Comparison of ENCODE assay signal across 8 cellular contexts in genomic region chr5:181192337-181193046, GRCh38. TPM values are rescaled to one million over a fixed set of nuclear protein-coding genes. Genes with fewer than 3 reads are reported as not detected.
DNase-seq lines count a peak whose midpoint lies in the region; ATAC-seq and TF ChIP-seq lines count a peak whose summit lies in the region.

No MANE protein-coding gene starts in this region.

- no peak for DNase-seq in T-helper 2 cell treated with Interferon-gamma antibody and Interleukin-4, amounts not matched to agents 5 μg/mL and 100 μg/mL, for 36 hours (ENCODE audit: low spot score)
- DNase-seq in T-helper 2 cell, result no peak
- DNase-seq in adipocyte (ENCODE audit: low read depth), result peak; percentile 37
- no peak for DNase-seq in suprapubic skin (ENCODE audit: low spot score in 2 of 2)
- DNase-seq in Kasumi-1 (lab: John Stamatoyannopoulos, UW), result no peak

- H3K27ac Mint-ChIP-seq in T-helper 2 cell treated with Interferon-gamma antibody and Interleukin-4, amounts not matched to agents 5 μg/mL and 100 μg/mL, for 36 hours, result peak overlapping the region; percentile 94

- peaks cover 32% of the 10 kb centered on the region for H3K4me1 Mint-ChIP-seq in T-helper 2 cell treated with Interferon-gamma antibody and Interleukin-4, amounts not matched to agents 5 μg/mL and 100 μg/mL, for 36 hours (ENCODE audit: low read depth)

- H3K4me3 Mint-ChIP-seq in T-helper 2 cell treated with Interferon-gamma antibody and Interleukin-4, amounts not matched to agents 5 μg/mL and 100 μg/mL, for 36 hours, result peak overlapping the region; percentile 96

- no peaks in the 10 kb centered on the region for H3K27me3 ChIP-seq in adipocyte (replicated peaks; ENCODE audit: control insufficient read depth, insufficient read depth, low read length)
- no peaks in the 10 kb centered on the region for H3K27me3 ChIP-seq in layer of hippocampus (ENCODE audit: control insufficient read depth, insufficient read depth, low read length)
- H3K27me3 ChIP-seq in suprapubic skin, result no peaks in the 10 kb centered on the region

- H3K36me3 ChIP-seq in adipocyte (ENCODE audit: control insufficient read depth, insufficient read depth, low read length, severe bottlenecking) (no peaks in the 10 kb centered on the region), suprapubic skin (peaks cover 5% of the 10 kb centered on the region)

- H3K4me3 ChIP-seq in adipocyte (ENCODE audit: low read length) (peak overlapping the region; percentile 98), suprapubic skin (peak overlapping the region; percentile 77)

- no peak for TF ChIP-seq POLR2A in suprapubic skin (IDR thresholded peaks at IDR 0.05)

- WGBS in suprapubic skin, result 51% methylated on average over 12 of the region's 12 CpGs

- H3K9me3 ChIP-seq in adipocyte (ENCODE audit: control insufficient read depth, low read length) (no peaks in the 10 kb centered on the region), suprapubic skin (no peaks in the 10 kb centered on the region)

- peak overlapping the region; percentile 91 for H3K9ac ChIP-seq in adipocyte (ENCODE audit: low read length)

- no peaks in the 10 kb centered on the region for H3K9me3 Mint-ChIP-seq in T-helper 2 cell treated with Interferon-gamma antibody and Interleukin-4, amounts not matched to agents 5 μg/mL and 100 μg/mL, for 36 hours

- H3K27ac ChIP-seq in layer of hippocampus (ENCODE audit: low read depth, low read length), result peak overlapping the region; percentile 96
- H3K27ac ChIP-seq in suprapubic skin, result peak overlapping the region; percentile 95

- TF ChIP-seq EP300 in suprapubic skin (IDR thresholded peaks at IDR 0.05), result no peak

- H3K36me3 Mint-ChIP-seq in T-helper 2 cell treated with Interferon-gamma antibody and Interleukin-4, amounts not matched to agents 5 μg/mL and 100 μg/mL, for 36 hours (ENCODE audit: low read depth), result peaks cover 8% of the 10 kb centered on the region

- H3K27me3 Mint-ChIP-seq in T-helper 2 cell treated with Interferon-gamma antibody and Interleukin-4, amounts not matched to agents 5 μg/mL and 100 μg/mL, for 36 hours (ENCODE audit: low read depth), result peaks cover 12% of the 10 kb centered on the region

- TF ChIP-seq CTCF in suprapubic skin (IDR thresholded peaks at IDR 0.05), result no peak

- H3K4me1 ChIP-seq in adipocyte (ENCODE audit: control insufficient read depth, insufficient read depth, low read length), result peaks cover 18% of the 10 kb centered on the region
- peaks cover 29% of the 10 kb centered on the region for H3K4me1 ChIP-seq in suprapubic skin

- ATAC-seq in HG03354 (IDR thresholded peaks at IDR 0.05; ENCODE audit: poor library complexity, severe bottlenecking, unreplicated experiment), result no peak
- no peak for ATAC-seq in GM21367 (IDR thresholded peaks at IDR 0.05; ENCODE audit: unreplicated experiment)

RNA-seq across cellular contexts. Expression of gene TRIM7, which starts 12.5 kb away (rescaled TPM):
- total RNA-seq in suprapubic skin, result 10 to 100 TPM; 52.0 to 79.0 (median 69.4) TPM

RNA-seq across cellular contexts. Expression of gene TRIM41, which starts 30.6 kb away (rescaled TPM):
- total RNA-seq in suprapubic skin, result 10 to 100 TPM; 13.3 to 23.3 (median 16.2) TPM

RNA-seq across cellular contexts. Expression of gene OR2V2, which starts 45.1 kb away (rescaled TPM):
- not detected for total RNA-seq in suprapubic skin

RNA-seq across cellular contexts. Expression of gene RACK1, which starts 51.2 kb away (rescaled TPM):
- 1,000 to 10,000 TPM; 2,440 to 4,496 (median 3,996) TPM for total RNA-seq in suprapubic skin
